In the genomic region with DNA sequence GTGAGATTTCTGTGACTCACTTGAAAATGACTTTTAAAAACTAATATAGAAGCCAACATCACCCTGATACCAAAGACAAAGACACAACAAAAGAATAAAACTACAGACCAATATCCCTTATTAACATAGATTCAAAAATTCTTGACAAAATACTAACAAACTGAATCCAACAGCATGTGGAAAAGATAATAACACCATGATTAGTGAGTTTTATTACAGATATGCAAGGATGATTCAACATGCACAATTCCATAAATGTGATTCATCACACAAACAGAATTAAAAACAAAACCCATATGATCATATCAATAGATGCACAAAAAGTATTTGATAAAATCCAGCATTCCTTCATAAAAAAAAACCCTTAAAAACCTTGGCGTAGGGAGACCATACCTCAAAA, we compare ENCODE assay signal across 1 cellular context.
TF ChIP-seq lines count a peak whose summit lies in the region.

No MANE protein-coding gene starts in this region.

TF ChIP-seq in SK-N-SH, 30 proteins besides CTCF, POLR2A, EP300 and RAD21 (continued from another document):
- no peak for TF ChIP-seq USF2 (IDR thresholded peaks at IDR 0.05; ENCODE audit: borderline replicate concordance, low read depth, low read length)
- TF ChIP-seq RFX5 (IDR thresholded peaks at IDR 0.05; ENCODE audit: low read length) = no peak
- peak; percentile 79 for TF ChIP-seq FOSL2 (IDR thresholded peaks at IDR 0.05; ENCODE audit: borderline replicate concordance, low read depth)
- no peak for TF ChIP-seq RCOR1 (IDR thresholded peaks at IDR 0.05; ENCODE audit: low read length)
